Comparison of ENCODE assay signal across 8 cellular contexts in the genomic region with DNA sequence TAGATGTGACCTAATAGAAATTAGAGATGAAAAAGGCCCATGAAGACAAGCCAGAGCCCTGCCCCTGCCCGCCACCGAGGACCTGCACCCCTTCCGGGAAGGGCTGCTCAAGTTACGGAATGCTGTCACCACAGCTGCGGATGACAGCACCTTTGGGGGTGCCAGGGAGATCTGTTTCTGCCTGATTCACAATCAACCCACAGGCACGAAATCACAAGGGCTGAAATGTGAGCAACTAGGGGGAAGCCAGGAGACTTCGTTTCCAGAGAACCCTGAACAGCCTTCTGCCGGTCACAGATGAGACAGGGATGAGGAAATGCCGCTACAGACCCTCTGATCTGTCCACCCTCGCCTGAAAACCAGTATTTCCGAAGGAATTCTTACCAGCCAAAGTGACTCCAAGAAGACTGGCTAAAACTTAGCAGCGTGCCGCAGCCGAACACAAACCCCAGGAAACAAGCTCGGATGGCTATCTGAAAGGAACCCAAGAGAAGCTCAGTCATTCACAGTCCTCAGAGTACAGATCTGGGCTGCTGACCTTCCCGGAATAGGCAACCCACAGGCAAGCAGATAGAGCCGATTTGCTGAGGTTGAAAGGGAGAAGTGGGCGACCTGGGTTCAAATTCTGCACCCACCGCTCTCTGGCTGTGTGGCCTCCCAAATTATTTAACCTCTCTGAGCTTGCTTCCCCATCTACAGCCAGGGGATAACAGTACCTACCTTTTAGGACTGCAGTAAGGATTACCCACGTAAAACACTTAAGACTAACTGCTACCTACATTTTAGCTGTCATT. TPM values are rescaled to one million over a fixed set of nuclear protein-coding genes. Genes with fewer than 3 reads are reported as not detected.
DNase-seq lines count a peak whose midpoint lies in the region; ATAC-seq and TF ChIP-seq lines count a peak whose summit lies in the region.

No MANE protein-coding gene starts in this region.

- H3K9me3 Mint-ChIP-seq in CD8-positive, alpha-beta memory T cell: no peaks in the 10 kb centered on the region

- peaks cover 54% of the 10 kb centered on the region for H3K79me2 ChIP-seq in Loucy (ENCODE audit: insufficient read depth, low read length)

- peaks cover 4 to 14% of the 10 kb centered on the region in 2 donors for H3K27me3 Mint-ChIP-seq in CD8-positive, alpha-beta memory T cell

- peaks cover 0 to 36% (median 4%) of the 10 kb centered on the region in 3 donors for H3K36me3 Mint-ChIP-seq in CD8-positive, alpha-beta memory T cell

- H3K4me2 ChIP-seq in Loucy (ENCODE audit: low read depth, low read length, poor library complexity, severe bottlenecking): peak overlapping the region; percentile 79

- peaks cover 12% of the 10 kb centered on the region for H4K20me1 ChIP-seq in Loucy (ENCODE audit: insufficient read depth, low read length, poor library complexity, severe bottlenecking)

- H3K4me1 Mint-ChIP-seq in CD8-positive, alpha-beta memory T cell: peaks cover 13 to 26% (median 17%) of the 10 kb centered on the region in 3 donors

- peaks cover 19% of the 10 kb centered on the region for H3K36me3 ChIP-seq in CD8-positive, alpha-beta memory T cell (ENCODE audit: insufficient read depth, low read length)
- peaks cover 20% of the 10 kb centered on the region; the same call in 1 of the 2 replicates for H3K36me3 ChIP-seq in Loucy (ENCODE audit: insufficient read depth, low read length)
- peaks cover 8 to 17% of the 10 kb centered on the region in 2 donors for H3K36me3 ChIP-seq in muscle layer of duodenum (ENCODE audit: control insufficient read depth in 1 of 2, insufficient read depth in 2 of 2, low read length in 2 of 2)

- peaks cover 8% of the 10 kb centered on the region for H3K27me3 ChIP-seq in CD8-positive, alpha-beta memory T cell (ENCODE audit: insufficient read depth, low read length, poor library complexity, severe bottlenecking)
- no peaks in the 10 kb centered on the region for H3K27me3 ChIP-seq in Loucy (ENCODE audit: insufficient read depth, low read length, poor library complexity, severe bottlenecking)
- no peaks in the 10 kb centered on the region for H3K27me3 ChIP-seq in muscle layer of duodenum (ENCODE audit: low read depth, low read length)

- peak overlapping the region; percentile 78 for H3K9ac ChIP-seq in Loucy (ENCODE audit: low read depth, low read length, poor library complexity, severe bottlenecking)

- H3K9me2 ChIP-seq in Loucy (replicated peaks; ENCODE audit: low read depth, low read length): no peaks in the 10 kb centered on the region

- no peak overlapping the region for H2AFZ ChIP-seq in Loucy (ENCODE audit: low read length)

- CTCF ChIA-PET in CD8-positive, alpha-beta memory T cell (lab: Charles Lee): interaction anchor here (4.5 kb wide), 1 partner anchor 12 kb away, joined by 44 read pairs; no protein-coding TSS in a partner anchor

- DNase-seq in CD8-positive, alpha-beta memory T cell: no peak
- peak in 33 of 61 donors; percentile 9 to 77 (median 31) for DNase-seq in caudate nucleus (lab: John Stamatoyannopoulos, UW)
- DNase-seq in central memory CD4-positive, alpha-beta T cell: no peak
- no peak for DNase-seq in AG08395 (ENCODE audit: low spot score)

- peaks cover 12% of the 10 kb centered on the region for H3K4me1 ChIP-seq in CD8-positive, alpha-beta memory T cell (ENCODE audit: insufficient read depth, low read length)
- H3K4me1 ChIP-seq in Loucy (ENCODE audit: insufficient read depth, low read length, poor library complexity, severe bottlenecking) (peaks cover 29% of the 10 kb centered on the region), muscle layer of duodenum (ENCODE audit: control insufficient read depth in 1 of 2, insufficient read depth in 2 of 2, low read length in 2 of 2) (peaks cover 7 to 12% of the 10 kb centered on the region in 2 donors)

- H3K27ac ChIP-seq in CD8-positive, alpha-beta memory T cell (ENCODE audit: low read depth, low read length): peak overlapping the region; percentile 45
- H3K27ac ChIP-seq in caudate nucleus (ENCODE audit: low read depth, low read length): peak overlapping the region; percentile 31
- no peak overlapping the region for H3K27ac ChIP-seq in muscle layer of duodenum (ENCODE audit: low read length)

- H3K27ac Mint-ChIP-seq in CD8-positive, alpha-beta memory T cell: peak overlapping the region in 6 of 8 donors; percentile 54 to 82 (median 74)

- no peaks in the 10 kb centered on the region for H3F3A ChIP-seq in Loucy (ENCODE audit: low read depth)

- peak overlapping the region; percentile 83 to 95 (median 87) for H3K4me3 Mint-ChIP-seq in CD8-positive, alpha-beta memory T cell

- ATAC-seq in GM19351 (IDR thresholded peaks at IDR 0.05; ENCODE audit: unreplicated experiment): no peak
- ATAC-seq in GM19324 (IDR thresholded peaks at IDR 0.05; ENCODE audit: low FRiP score, unreplicated experiment): no peak

- no peaks in the 10 kb centered on the region for H3K9me3 ChIP-seq in CD8-positive, alpha-beta memory T cell (ENCODE audit: low read length)
- no peaks in the 10 kb centered on the region for H3K9me3 ChIP-seq in Loucy (ENCODE audit: insufficient read depth, low read depth, low read length)
- no peaks in the 10 kb centered on the region for H3K9me3 ChIP-seq in muscle layer of duodenum (ENCODE audit: control insufficient read depth in 1 of 2, low read length in 2 of 2)

- TF ChIP-seq CTCF in Loucy (conservative IDR thresholded peaks at IDR 0.05; ENCODE audit: low read length): no peak

- POLR2A ChIA-PET in CD8-positive, alpha-beta memory T cell (lab: Charles Lee): no interaction called here

- peak overlapping the region; percentile 63 for H3K4me3 ChIP-seq in CD8-positive, alpha-beta memory T cell (ENCODE audit: low read length)
- H3K4me3 ChIP-seq in Loucy (ENCODE audit: low read length, poor library complexity, severe bottlenecking) (peak overlapping the region; percentile 81), muscle layer of duodenum (ENCODE audit: low read depth in 1 of 2, low read length in 2 of 2) (peak overlapping the region; percentile 80 to 88)

RNA-seq across cellular contexts. Expression of a gene that starts 1.1 kb away (rescaled TPM):
- 10 to 100 TPM; 79.1 to 79.4 TPM for total RNA-seq in CD8-positive, alpha-beta memory T cell
- 24.4 TPM for polyA plus RNA-seq in CD8-positive, alpha-beta memory T cell

RNA-seq across cellular contexts. Expression of a gene that starts 9.3 kb away (rescaled TPM):
- not detected for total RNA-seq in CD8-positive, alpha-beta memory T cell
- not detected for polyA plus RNA-seq in CD8-positive, alpha-beta memory T cell

RNA-seq across cellular contexts. Expression of a gene that starts 26.2 kb away (rescaled TPM):
- under 1 TPM; 0.50 to 0.66 TPM for total RNA-seq in CD8-positive, alpha-beta memory T cell
- polyA plus RNA-seq in CD8-positive, alpha-beta memory T cell: 0.39 TPM

RNA-seq across cellular contexts. Expression of a gene that starts 28.8 kb away (rescaled TPM):
- 10 to 100 TPM; 10.8 to 12.8 TPM for total RNA-seq in CD8-positive, alpha-beta memory T cell
- polyA plus RNA-seq in CD8-positive, alpha-beta memory T cell: 0.22 TPM

RNA-seq across cellular contexts. Expression of a gene that starts 35.3 kb away (rescaled TPM):
- total RNA-seq in CD8-positive, alpha-beta memory T cell: 100 to 1,000 TPM; 397 to 449 TPM
- 213 TPM for polyA plus RNA-seq in CD8-positive, alpha-beta memory T cell

Comparison
In these comparisons a context has a peak if more than half of its experiments do, and no peak if none do; other contexts are left out.
1. DNase-seq: peak in caudate nucleus (33 of 61); none in CD8-positive, alpha-beta memory T cell (0 of 5), central memory CD4-positive, alpha-beta T cell (single experiment) and AG08395 (single experiment).
2. Peak in every context shown above with its lines, with median percentiles within 50 percentile points of each other: H3K4me3 ChIP-seq.